In genomic region chr20:2136275-2136674, GRCh38 we compare ENCODE assay signal across 1 cellular context.
TF ChIP-seq lines count a peak whose summit lies in the region.

No MANE protein-coding gene starts in this region.

TF ChIP-seq in WTC11, 78 proteins besides CTCF, POLR2A, EP300 and RAD21 (continued from another document):
- TF ChIP-seq, protein P1, sequence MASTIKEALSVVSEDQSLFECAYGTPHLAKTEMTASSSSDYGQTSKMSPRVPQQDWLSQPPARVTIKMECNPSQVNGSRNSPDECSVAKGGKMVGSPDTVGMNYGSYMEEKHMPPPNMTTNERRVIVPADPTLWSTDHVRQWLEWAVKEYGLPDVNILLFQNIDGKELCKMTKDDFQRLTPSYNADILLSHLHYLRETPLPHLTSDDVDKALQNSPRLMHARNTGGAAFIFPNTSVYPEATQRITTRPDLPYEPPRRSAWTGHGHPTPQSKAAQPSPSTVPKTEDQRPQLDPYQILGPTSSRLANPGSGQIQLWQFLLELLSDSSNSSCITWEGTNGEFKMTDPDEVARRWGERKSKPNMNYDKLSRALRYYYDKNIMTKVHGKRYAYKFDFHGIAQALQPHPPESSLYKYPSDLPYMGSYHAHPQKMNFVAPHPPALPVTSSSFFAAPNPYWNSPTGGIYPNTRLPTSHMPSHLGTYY (CRISPR knock-in tag; IDR thresholded peaks at IDR 0.05) = no peak
- TF ChIP-seq, protein P2, sequence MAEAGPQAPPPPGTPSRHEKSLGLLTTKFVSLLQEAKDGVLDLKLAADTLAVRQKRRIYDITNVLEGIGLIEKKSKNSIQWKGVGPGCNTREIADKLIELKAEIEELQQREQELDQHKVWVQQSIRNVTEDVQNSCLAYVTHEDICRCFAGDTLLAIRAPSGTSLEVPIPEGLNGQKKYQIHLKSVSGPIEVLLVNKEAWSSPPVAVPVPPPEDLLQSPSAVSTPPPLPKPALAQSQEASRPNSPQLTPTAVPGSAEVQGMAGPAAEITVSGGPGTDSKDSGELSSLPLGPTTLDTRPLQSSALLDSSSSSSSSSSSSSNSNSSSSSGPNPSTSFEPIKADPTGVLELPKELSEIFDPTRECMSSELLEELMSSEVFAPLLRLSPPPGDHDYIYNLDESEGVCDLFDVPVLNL (CRISPR knock-in tag; IDR thresholded peaks at IDR 0.05; ENCODE audit: borderline replicate concordance, low read depth) = no peak
